ENCODE assay signal across 17 cellular contexts in genomic region chr1:183444243-183444642, GRCh38. TPM values are rescaled to one million over a fixed set of nuclear protein-coding genes. Genes with fewer than 3 reads are reported as not detected.
A peak's percentile ranks its signal among the peaks of the same experiment; 100 is the strongest.
DNase-seq lines count a peak whose midpoint lies in the region; ATAC-seq and TF ChIP-seq lines count a peak whose summit lies in the region.
"Had no signal": no experiment of that assay in that cellular context is flagged by ENCODE, and none has a peak within 500 bp of the region (broad histone marks: within the 10 kb centered on the region; RNA-seq: fewer than 3 reads in every experiment).

No MANE protein-coding gene starts in this region.

- no peaks in the 10 kb centered on the region for H3K36me3 ChIP-seq in HEK293 (ENCODE audit: control insufficient read depth in 2 of 2, insufficient read depth in 1 of 2, low read length in 2 of 2)
- H3K36me3 ChIP-seq in brain microvascular endothelial cell (replicated peaks) = no peaks in the 10 kb centered on the region
- no peaks in the 10 kb centered on the region for H3K36me3 ChIP-seq in breast epithelium
- H3K36me3 ChIP-seq: tibial nerve had no signal

- H3K4me1 ChIP-seq in HEK293 (ENCODE audit: control insufficient read depth, insufficient read depth, low read length) (no peaks in the 10 kb centered on the region), breast epithelium (no peaks in the 10 kb centered on the region)
- H3K4me1 ChIP-seq: tibial nerve had no signal

- no peak overlapping the region for H3K4me3 Mint-ChIP-seq in activated naive CD8-positive, alpha-beta T cell treated with anti-CD3 and anti-CD28 coated beads for 36 hours
- H3K4me3 Mint-ChIP-seq: CD4-positive, alpha-beta memory T cell had no signal

- H3K27me3 Mint-ChIP-seq in activated naive CD8-positive, alpha-beta T cell treated with anti-CD3 and anti-CD28 coated beads for 36 hours = no peaks in the 10 kb centered on the region
- H3K27me3 Mint-ChIP-seq: CD4-positive, alpha-beta memory T cell had no signal

- intact Hi-C loops in breast epithelium (cut with DNase I; ENCODE audit: low total_unique reads) = no loop called here

- H3K27ac ChIP-seq in HEK293 (ENCODE audit: extremely low read depth, low read depth, low read length) (no peak overlapping the region), brain microvascular endothelial cell (no peak overlapping the region), breast epithelium (no peak overlapping the region)
- H3K27ac ChIP-seq: A549, tibial nerve had no signal

- H3K4me1 Mint-ChIP-seq in activated naive CD8-positive, alpha-beta T cell treated with anti-CD3 and anti-CD28 coated beads for 36 hours = no peaks in the 10 kb centered on the region
- H3K4me1 Mint-ChIP-seq: CD4-positive, alpha-beta memory T cell had no signal

- no peak overlapping the region for H3K4me3 ChIP-seq in HEK293 (ENCODE audit: low read depth, low read length)
- no peak overlapping the region for H3K4me3 ChIP-seq in brain microvascular endothelial cell (ENCODE audit: low read depth, low read length)
- H3K4me3 ChIP-seq in breast epithelium = no peak overlapping the region
- H3K4me3 ChIP-seq: A549, tibial nerve had no signal

- no peak overlapping the region for H3K27ac Mint-ChIP-seq in activated naive CD8-positive, alpha-beta T cell treated with anti-CD3 and anti-CD28 coated beads for 36 hours
- H3K27ac Mint-ChIP-seq: CD4-positive, alpha-beta memory T cell had no signal

- H3K27me3 ChIP-seq in brain microvascular endothelial cell (replicated peaks) = no peaks in the 10 kb centered on the region
- no peaks in the 10 kb centered on the region for H3K27me3 ChIP-seq in breast epithelium
- H3K27me3 ChIP-seq: tibial nerve had no signal

- H3K9me3 Mint-ChIP-seq in activated naive CD8-positive, alpha-beta T cell treated with anti-CD3 and anti-CD28 coated beads for 36 hours = no peaks in the 10 kb centered on the region
- H3K9me3 Mint-ChIP-seq: CD4-positive, alpha-beta memory T cell had no signal

- TF ChIP-seq CTCF in HEK293 (tag by site-specific recombination; IDR thresholded peaks at IDR 0.05) (no peak), brain microvascular endothelial cell (IDR thresholded peaks at IDR 0.05; ENCODE audit: low read depth, low read length, missing control alignments) (no peak), breast epithelium (IDR thresholded peaks at IDR 0.05) (no peak)

- no peak for ATAC-seq in HG03159 (IDR thresholded peaks at IDR 0.05; ENCODE audit: unreplicated experiment)
- ATAC-seq in HG02642 (IDR thresholded peaks at IDR 0.05; ENCODE audit: poor library complexity, unreplicated experiment) = no peak
- ATAC-seq: A549, left cardiac atrium had no signal

- no peak for TF ChIP-seq POLR2A in breast epithelium (IDR thresholded peaks at IDR 0.05)

- in situ Hi-C loops in brain microvascular endothelial cell (cut with HindIII; ENCODE audit: low pct_ligation_motif_present, low sequenced_read_pairs) = no loop called here

- POLR2A ChIA-PET in HEK293 (lab: Yijun Ruan, JAX) = no interaction called here

- H3K9me3 ChIP-seq in HEK293 (ENCODE audit: control insufficient read depth, insufficient read depth, low read depth, low read length) (no peaks in the 10 kb centered on the region), breast epithelium (no peaks in the 10 kb centered on the region)
- H3K9me3 ChIP-seq: A549, tibial nerve had no signal

- DNase-seq in A172 (ENCODE audit: low spot score) = peak; percentile 48
- DNase-seq in brain microvascular endothelial cell = peak; percentile 25
- DNase-seq in glomerular endothelial cell (ENCODE audit: extremely low read depth, low read depth, low spot score) = peak; percentile 47
- no peak for DNase-seq in breast epithelium (ENCODE audit: low spot score in 2 of 2)
- DNase-seq in activated naive CD8-positive, alpha-beta T cell treated with anti-CD3 and anti-CD28 coated beads for 36 hours = no peak
- DNase-seq: activated CD4-positive, alpha-beta T cell treated with anti-CD3 and anti-CD28 coated beads, Interleukin-2, amount 50 U/mL, for 4 hours; activated T-cell treated with anti-CD3 and anti-CD28 coated beads, Interleukin-2, amount 50 U/mL, for 48 hours; CD4-positive, alpha-beta memory T cell; GF-D8; left cardiac atrium; NCI-H1105 treated with DMSO at 0.1 percent for 48 hours; nucleus accumbens had no signal

- no peaks in the 10 kb centered on the region for H3K36me3 Mint-ChIP-seq in activated naive CD8-positive, alpha-beta T cell treated with anti-CD3 and anti-CD28 coated beads for 36 hours
- H3K36me3 Mint-ChIP-seq: CD4-positive, alpha-beta memory T cell had no signal

- CTCF ChIA-PET in HEK293 (lab: Yijun Ruan, JAX) = interaction anchor here (0.6 kb wide), 2 partner anchors 270 to 271 kb away, joined by 3 to 4 read pairs; no protein-coding TSS in a partner anchor

TF ChIP-seq in HEK293, 187 proteins besides CTCF, POLR2A, EP300 and RAD21 (continues in another document):
- TF ChIP-seq ZNF350 (tag by site-specific recombination; IDR thresholded peaks at IDR 0.05) = no peak
- TF ChIP-seq ZNF645 (tag by site-specific recombination; IDR thresholded peaks at IDR 0.05) = no peak
- TF ChIP-seq KLF17 (tag by site-specific recombination; IDR thresholded peaks at IDR 0.05) = no peak
- peak; percentile 55 for TF ChIP-seq REST (tag by site-specific recombination; IDR thresholded peaks at IDR 0.05)
- peak; percentile 86 for TF ChIP-seq PRDM1 (tag by site-specific recombination; IDR thresholded peaks at IDR 0.05)
- TF ChIP-seq ZNF26 (tag by site-specific recombination; IDR thresholded peaks at IDR 0.05) = no peak
- TF ChIP-seq ZNF792 (tag by site-specific recombination; IDR thresholded peaks at IDR 0.05) = no peak
- no peak for TF ChIP-seq YY1 (tag by site-specific recombination; IDR thresholded peaks at IDR 0.05)
- TF ChIP-seq ZNF660 (tag by site-specific recombination; IDR thresholded peaks at IDR 0.05) = no peak
- no peak for TF ChIP-seq GLIS2 (tag by site-specific recombination; IDR thresholded peaks at IDR 0.05)
- no peak for TF ChIP-seq ZBTB17 (tag by site-specific recombination; IDR thresholded peaks at IDR 0.05)

RNA-seq across cellular contexts. Expression of gene NMNAT2, which starts 26.1 kb away (rescaled TPM):
- 3.0 and 3.1 TPM in 2 replicates for total RNA-seq in A172 (2014; rRNA removed; shearing (Covaris generic))
- total RNA-seq in glomerular endothelial cell (0.23 and 0.24 TPM in 2 replicates), breast epithelium (1 to 10 TPM in 2 of 3 donors, under 1 TPM in 1; 0.29 to 2.4 (median 1.6) TPM)
- total RNA-seq in activated naive CD8-positive, alpha-beta T cell treated with anti-CD3 and anti-CD28 coated beads for 36 hours = not detected
- total RNA-seq: CD4-positive, alpha-beta memory T cell had no signal

RNA-seq across cellular contexts. Expression of gene SMG7, which starts 28.1 kb away (rescaled TPM):
- 19.6 and 23.0 TPM in 2 replicates for total RNA-seq in A172 (2014; rRNA removed; shearing (Covaris generic))
- 46.7 and 60.5 TPM in 2 replicates for total RNA-seq in glomerular endothelial cell
- total RNA-seq in breast epithelium = 10 to 100 TPM; 34.6 to 46.5 (median 43.3) TPM
- total RNA-seq in activated naive CD8-positive, alpha-beta T cell treated with anti-CD3 and anti-CD28 coated beads for 36 hours = 10 to 100 TPM; 61.4 to 65.1 TPM

Comparison
In these comparisons a context has a peak if more than half of its experiments do, and no peak if none do; other contexts are left out.
1. DNase-seq: peak in A172 (single experiment), brain microvascular endothelial cell (single experiment) and glomerular endothelial cell (single experiment); none in breast epithelium (0 of 2) and activated naive CD8-positive, alpha-beta T cell treated with anti-CD3 and anti-CD28 coated beads for 36 hours (single experiment).